22 cellular contexts compared by ENCODE assay signal in genomic region chr5:58300346-58300745, GRCh38.
"Had no signal": no experiment of that assay in that cellular context is flagged by ENCODE, and none has a peak within 500 bp of the region (broad histone marks: within the 10 kb centered on the region; RNA-seq: fewer than 3 reads in every experiment).

No MANE protein-coding gene starts in this region.

- H3K27ac ChIP-seq: adrenal gland, body of pancreas, breast epithelium, SJCRH30, SK-N-MC had no signal

- H3K9me3 ChIP-seq: adrenal gland, body of pancreas, breast epithelium had no signal

- ATAC-seq: activated CD4-positive, alpha-beta T cell treated with anti-CD3 and anti-CD28 coated beads for 36 hours; activated CD4-positive, CD25-positive, alpha-beta regulatory T cell treated with anti-CD3 and anti-CD28 coated beads, Interleukin-2, amount 50 U/mL, for 24 hours; activated CD8-positive, alpha-beta T cell treated with anti-CD3 and anti-CD28 coated beads, Interleukin-2, amount 10 ng/mL, durations not matched to agents 7 days and 5 days; body of pancreas; Panc1 had no signal

- H3K27me3 ChIP-seq: adrenal gland, body of pancreas, breast epithelium, SJCRH30 had no signal

- H3K4me3 ChIP-seq: adrenal gland, body of pancreas, breast epithelium, SJCRH30, SK-N-MC had no signal

- DNase-seq: activated CD4-positive, alpha-beta T cell treated with anti-CD3 and anti-CD28 coated beads for 36 hours; activated CD4-positive, alpha-beta T cell treated with anti-CD3 and anti-CD28 coated beads, Interleukin-2, amount 10 ng/mL, durations not matched to agents 7 days and 5 days; activated CD4-positive, alpha-beta T cell treated with anti-CD3 and anti-CD28 coated beads, Interleukin-2, amount 50 U/mL, for 48 hours; activated CD8-positive, alpha-beta T cell treated with anti-CD3 and anti-CD28 coated beads, Interleukin-2, amount 10 ng/mL, durations not matched to agents 7 days and 5 days; activated gamma-delta T cell; activated naive CD4-positive, alpha-beta T cell treated with Interleukin-2 at 50 U/mL for 16 hours; activated naive CD8-positive, alpha-beta T cell treated with anti-CD3 and anti-CD28 coated beads, Interleukin-2, amount 10 ng/mL, durations not matched to agents 7 days and 5 days; activated T-cell treated with anti-CD3 and anti-CD28 coated beads, Interleukin-2, amount 50 U/mL, for 24 hours; adrenal gland; body of pancreas; NCI-H1092 treated with DMSO at 0.1 percent for 48 hours; NCI-H1417; NCI-H146; NCI-H2029 treated with DMSO at 0.1 percent for 48 hours; NCI-H345; NCI-H524 treated with DMSO at 0.1 percent for 48 hours; SHP77; SJCRH30 had no signal
